Comparison of ENCODE assay signal across 8 cellular contexts in the genomic region with DNA sequence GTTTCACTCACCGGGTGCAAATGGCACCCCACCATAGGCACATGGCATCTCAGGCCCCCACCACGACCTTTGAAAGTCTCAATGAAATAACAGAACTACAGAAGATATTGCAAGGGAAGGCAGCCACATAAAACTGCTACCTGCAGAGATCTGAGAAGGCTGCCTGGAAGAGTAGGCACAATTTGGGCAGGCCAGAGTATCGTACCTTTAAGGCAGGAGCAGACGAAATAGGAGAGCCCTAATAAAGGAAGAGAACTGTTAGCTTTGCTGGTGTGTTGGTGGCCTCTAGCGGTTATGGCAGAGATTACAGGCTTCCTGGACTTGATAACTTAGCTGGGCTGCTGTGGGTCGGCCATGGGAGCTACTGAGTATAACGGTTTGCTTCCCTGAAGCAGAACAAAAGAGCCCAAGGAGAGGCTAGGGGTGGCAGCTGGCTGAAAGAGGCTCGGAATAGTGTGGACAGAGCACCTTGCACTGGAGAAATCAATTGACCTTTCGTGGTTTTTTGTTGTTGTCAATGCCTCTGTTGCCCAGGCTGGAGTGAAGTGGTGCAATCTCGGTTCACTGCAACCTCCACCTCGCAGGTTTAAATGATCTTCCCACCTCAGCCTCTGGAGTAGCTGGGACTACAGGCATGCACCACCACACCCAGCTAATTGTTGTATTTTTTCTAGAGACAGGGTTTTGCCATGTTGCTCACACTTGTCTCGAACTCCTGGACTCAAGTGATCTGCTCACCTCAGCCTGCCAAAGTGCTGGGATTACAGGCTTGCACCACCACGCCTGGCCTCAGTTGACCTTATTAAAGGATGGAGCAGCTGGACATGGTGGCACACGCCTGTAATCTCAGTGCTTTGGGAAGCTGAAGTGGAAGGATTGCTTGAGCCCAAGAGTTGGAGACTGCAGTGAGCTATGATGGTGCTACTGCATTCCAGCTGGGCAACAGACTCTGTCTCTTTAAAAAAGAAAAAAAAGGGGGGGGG. TPM values are rescaled to one million over a fixed set of nuclear protein-coding genes. Genes with fewer than 3 reads are reported as not detected.
DNase-seq lines count a peak whose midpoint lies in the region; ATAC-seq and TF ChIP-seq lines count a peak whose summit lies in the region.

No MANE protein-coding gene starts in this region.

- H3K36me3 ChIP-seq in neutrophil = no peaks in the 10 kb centered on the region
- peaks cover 0 to 43% (median 0%) of the 10 kb centered on the region in 3 donors for H3K36me3 ChIP-seq in tibial nerve

- no peak for ATAC-seq in HG02884 (IDR thresholded peaks at IDR 0.05; ENCODE audit: unreplicated experiment)

- TF ChIP-seq EP300 in tibial nerve (IDR thresholded peaks at IDR 0.05) = no peak

- 40% methylated on average over 13 to 14 of the region's 14 CpGs for WGBS in tibial nerve, 2 donors

- no peak for TF ChIP-seq POLR2A in tibial nerve (IDR thresholded peaks at IDR 0.05)

- DNase-seq in DMS 273 treated with DMSO at 0.1 percent for 48 hours (lab: John Stamatoyannopoulos, UW) (peak; percentile 29), RKO (ENCODE audit: low spot score) (peak; percentile 88), activated T-helper 1 cell treated with Interleukin-2 at 50 U/mL for 16 hours (ENCODE audit: low read depth) (peak; percentile 56), fibroblast of peridontal ligament (ENCODE audit: extremely low read depth) (peak; percentile 88), tibial nerve (ENCODE audit: low spot score in 2 of 2) (peak; percentile 71 to 90)

- TF ChIP-seq CTCF in LNCAP (IDR thresholded peaks at IDR 0.05) (peak; percentile 81), neutrophil (IDR thresholded peaks at IDR 0.05) (peak; percentile 94), tibial nerve (IDR thresholded peaks at IDR 0.05) (peak; percentile 74 to 83 (median 76))

- H3K4me1 ChIP-seq in neutrophil (ENCODE audit: control insufficient read depth in 1 of 2, insufficient read depth in 1 of 2, low read depth in 1 of 2, low read length in 1 of 2) = peaks cover 22 to 26% of the 10 kb centered on the region in 2 experiments
- H3K4me1 ChIP-seq in tibial nerve = peaks cover 0 to 31% (median 13%) of the 10 kb centered on the region in 4 donors

- H3K4me3 ChIP-seq in neutrophil (ENCODE audit: low read depth in 1 of 2, low read length in 1 of 2) = no peak overlapping the region
- no peak overlapping the region for H3K4me3 ChIP-seq in tibial nerve

- H3K27ac ChIP-seq in neutrophil = no peak overlapping the region
- H3K27ac ChIP-seq in tibial nerve = no peak overlapping the region

- H3K27me3 ChIP-seq in neutrophil (peaks cover 19% of the 10 kb centered on the region), tibial nerve (no peaks in the 10 kb centered on the region)

- H3K9me3 ChIP-seq in neutrophil (no peaks in the 10 kb centered on the region), tibial nerve (no peaks in the 10 kb centered on the region)

RNA-seq across cellular contexts. Expression of a gene that starts 4.8 kb away (rescaled TPM):
- 10 to 100 TPM; 11.4 to 62.7 (median 31.5) TPM for total RNA-seq in tibial nerve

RNA-seq across cellular contexts. Expression of a gene that starts 14.3 kb away (rescaled TPM):
- total RNA-seq in tibial nerve = 1 to 10 TPM in 1 of 4 donors, under 1 TPM in 3; 0.22 to 2.0 (median 0.36) TPM

RNA-seq across cellular contexts. Expression of a gene that starts 17.1 kb away (rescaled TPM):
- 10 to 100 TPM; 28.0 to 61.2 (median 36.0) TPM for total RNA-seq in tibial nerve

RNA-seq across cellular contexts. Expression of a gene that starts 18.9 kb away (rescaled TPM):
- total RNA-seq in tibial nerve = 10 to 100 TPM; 29.1 to 42.3 (median 31.5) TPM

Comparison
In these comparisons a context has a peak if more than half of its experiments do, and no peak if none do; other contexts are left out.
1. DNase-seq: peak in every context shown above with its lines; median percentile 88 in RKO; 88 in fibroblast of peridontal ligament; 80 in tibial nerve; 56 in activated T-helper 1 cell treated with Interleukin-2 at 50 U/mL for 16 hours; 29 in DMS 273 treated with DMSO at 0.1 percent for 48 hours.